In genomic region chr3:163614886-163615285, GRCh38 we compare ENCODE assay signal across 28 cellular contexts.
"Had no signal": no experiment of that assay in that cellular context is flagged by ENCODE, and none has a peak within 500 bp of the region (broad histone marks: within the 10 kb centered on the region; RNA-seq: fewer than 3 reads in every experiment).

No MANE protein-coding gene starts in this region.

- H3K27me3 ChIP-seq: neural progenitor cell, ovary, spleen, suprapubic skin, testis, tibial artery, transverse colon, upper lobe of right lung, uterus had no signal

- H2AFZ ChIP-seq: neural progenitor cell, parathyroid adenoma had no signal

- H3K36me3 ChIP-seq: neural progenitor cell, ovary, spleen, suprapubic skin, tibial artery, transverse colon, upper lobe of right lung, uterus had no signal

- H3K4me3 ChIP-seq: neural progenitor cell, ovary, psoas muscle, skin epidermis, smooth muscle cell, spleen, suprapubic skin, testis, tibial artery, transverse colon, upper lobe of right lung, uterus had no signal

- ATAC-seq: natural killer cell; psoas muscle; right cardiac atrium; sciatic nerve; stimulated activated memory B cell treated with anti-CD40 and anti-IgM and Interleukin-4, amounts not matched to agents 10 μg/mL and 1 μg/mL and 100 μg/mL, for 72 hours; stimulated activated naive CD8-positive, alpha-beta T cell treated with anti-CD3 and anti-CD28 coated beads, Interleukin-15, amount 100 ng/mL, for 72 hours; stimulated activated naive CD8-positive, alpha-beta T cell treated with anti-CD3 and anti-CD28 coated beads, Interleukin-15, Interleukin-2, amounts not matched to agents 100 U/mL and 50 U/mL, for 24 hours; upper lobe of right lung had no signal

- H3K4me1 ChIP-seq: neural progenitor cell, parathyroid adenoma, psoas muscle, spleen, suprapubic skin, testis, tibial artery, transverse colon, upper lobe of right lung, uterus had no signal

- H3K4me2 ChIP-seq: neural progenitor cell, smooth muscle cell had no signal

- H3K9ac ChIP-seq: neural progenitor cell, parathyroid adenoma had no signal

- H3K79me2 ChIP-seq: parathyroid adenoma had no signal

- H3K9me3 ChIP-seq: ovary, psoas muscle, suprapubic skin, testis, tibial artery, transverse colon, upper lobe of right lung, uterus had no signal

- DNase-seq: natural killer cell; occipital lobe; ovary; posterior cingulate gyrus; psoas muscle; right cardiac atrium; spleen; stimulated activated CD4-positive, alpha-beta T cell treated with anti-CD3 and anti-CD28 coated beads, Interleukin-12 subunit alpha, Interleukin-12 subunit beta, amount 100 ng/mL, for 4 hours; stimulated activated CD4-positive, alpha-beta T cell treated with anti-CD3 and anti-CD28 coated beads, Interleukin-1b, Interleukin-23, amount 100 ng/mL, for 48 hours; stimulated activated CD4-positive, alpha-beta T cell treated with anti-CD3 and anti-CD28 coated beads, Interleukin-4, amount 100 ng/mL, for 1 hour; stimulated activated CD4-positive, alpha-beta T cell treated with anti-CD3 and anti-CD28 coated beads, Interleukin-4, amount 100 ng/mL, for 4 hours; stimulated activated CD8-positive, alpha-beta memory T cell treated with anti-CD3 and anti-CD28 coated beads, Interleukin-4, amount 100 ng/mL, for 48 hours; stimulated activated naive CD4-positive, alpha-beta T cell; stimulated activated naive CD8-positive, alpha-beta T cell treated with anti-CD3 and anti-CD28 coated beads, Interleukin-15, amount 100 ng/mL, for 72 hours; stimulated activated naive CD8-positive, alpha-beta T cell treated with anti-CD3 and anti-CD28 coated beads, Interleukin-15, Interleukin-2, amounts not matched to agents 100 U/mL and 50 U/mL, for 24 hours; substantia nigra; testis; tibial artery; transverse colon; upper lobe of right lung; uterus had no signal

- H3K27ac ChIP-seq: neural progenitor cell, ovary, parathyroid adenoma, psoas muscle, skin epidermis, spleen, suprapubic skin, testis, tibial artery, transverse colon, upper lobe of right lung, uterus had no signal
